ENCODE assay signal across 11 cellular contexts in genomic region chr18:79882522-79883241, GRCh38.
"Had no signal": no experiment of that assay in that cellular context is flagged by ENCODE, and none has a peak within 500 bp of the region (broad histone marks: within the 10 kb centered on the region; RNA-seq: fewer than 3 reads in every experiment).

No MANE protein-coding gene starts in this region.

- ATAC-seq: gastrocnemius medialis, right lobe of liver had no signal

- H3K27ac ChIP-seq: gastrocnemius medialis, prostate gland, right lobe of liver, tibial nerve had no signal

- H3K36me3 ChIP-seq: gastrocnemius medialis, prostate gland, right lobe of liver, tibial nerve had no signal

- H3K27me3 ChIP-seq: right lobe of liver, tibial nerve had no signal

- DNase-seq: activated CD4-positive, CD25-positive, alpha-beta regulatory T cell treated with anti-CD3 and anti-CD28 coated beads, Interleukin-2, amount 50 U/mL, for 72 hours; activated naive CD4-positive, alpha-beta T cell; cerebellar nuclear complex; dermis blood vessel endothelial cell; gastrocnemius medialis; occipital lobe; right lobe of liver; stimulated activated CD4-positive, alpha-beta T cell treated with anti-CD3 and anti-CD28 coated beads, Interleukin-1b, Interleukin-23, amount 100 ng/mL, for 48 hours; T-helper 9 cell had no signal

- H3K4me3 ChIP-seq: gastrocnemius medialis, prostate gland, right lobe of liver, tibial nerve had no signal

- H3K4me1 ChIP-seq: prostate gland, right lobe of liver, tibial nerve had no signal

- H3K9me3 ChIP-seq: gastrocnemius medialis, prostate gland, right lobe of liver had no signal
